21 cellular contexts compared by ENCODE assay signal in the genomic region with DNA sequence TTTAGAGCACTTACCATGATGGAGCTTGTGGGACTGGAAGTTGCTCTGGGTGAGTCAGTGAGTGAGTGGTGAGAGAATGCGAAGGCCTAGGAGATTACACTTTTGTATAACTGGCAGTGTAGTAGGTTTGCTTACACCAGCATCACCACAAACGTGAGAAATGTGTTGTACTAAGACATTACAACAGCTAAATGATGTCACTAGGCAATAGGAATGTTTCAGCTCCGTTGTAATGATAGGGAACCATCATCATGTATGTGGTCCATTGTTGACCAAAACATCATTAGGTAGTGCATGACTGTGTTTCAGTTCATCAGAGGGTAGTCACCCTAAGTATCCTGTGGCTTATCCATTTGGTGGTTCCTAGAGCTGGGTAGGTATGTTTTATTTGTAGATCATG. TPM values are rescaled to one million over a fixed set of nuclear protein-coding genes. Genes with fewer than 3 reads are reported as not detected.
DNase-seq lines count a peak whose midpoint lies in the region; ATAC-seq and TF ChIP-seq lines count a peak whose summit lies in the region.
"Had no signal": no experiment of that assay in that cellular context is flagged by ENCODE, and none has a peak within 500 bp of the region (broad histone marks: within the 10 kb centered on the region; RNA-seq: fewer than 3 reads in every experiment).

No MANE protein-coding gene starts in this region.

- H3K27me3 Mint-ChIP-seq in stimulated activated naive CD8-positive, alpha-beta T cell treated with anti-CD3 and anti-CD28 coated beads, Interleukin-15, amount 100 ng/mL, for 72 hours: no peaks in the 10 kb centered on the region
- H3K27me3 Mint-ChIP-seq: activated CD4-positive, alpha-beta T cell treated with anti-CD3 and anti-CD28 coated beads, Interleukin-2, amount 10 ng/mL, durations not matched to agents 24 days and 14 days; activated naive CD8-positive, alpha-beta T cell treated with anti-CD3 and anti-CD28 coated beads, Interleukin-2, amount 10 ng/mL, durations not matched to agents 7 days and 5 days had no signal

- no peak overlapping the region for H3K4me3 Mint-ChIP-seq in stimulated activated naive CD8-positive, alpha-beta T cell treated with anti-CD3 and anti-CD28 coated beads, Interleukin-15, amount 100 ng/mL, for 72 hours
- H3K4me3 Mint-ChIP-seq: activated CD4-positive, alpha-beta T cell treated with anti-CD3 and anti-CD28 coated beads, Interleukin-2, amount 10 ng/mL, durations not matched to agents 24 days and 14 days; activated naive CD8-positive, alpha-beta T cell treated with anti-CD3 and anti-CD28 coated beads, Interleukin-2, amount 10 ng/mL, durations not matched to agents 7 days and 5 days had no signal

- ATAC-seq in stimulated activated naive CD8-positive, alpha-beta T cell treated with anti-CD3 and anti-CD28 coated beads, Interleukin-15, amount 100 ng/mL, for 72 hours: peak; percentile 56
- ATAC-seq in stimulated activated naive CD8-positive, alpha-beta T cell treated with anti-CD3 and anti-CD28 coated beads, Interleukin-15, Interleukin-2, amounts not matched to agents 100 U/mL and 50 U/mL, for 24 hours: no peak
- ATAC-seq in GM18519 (IDR thresholded peaks at IDR 0.05; ENCODE audit: low FRiP score, unreplicated experiment): no peak
- ATAC-seq: left ventricle myocardium superior had no signal

- no peaks in the 10 kb centered on the region for H3K9me3 ChIP-seq in effector memory CD4-positive, alpha-beta T cell (ENCODE audit: control insufficient read depth, low read length)
- H3K9me3 ChIP-seq: sigmoid colon had no signal

- TF ChIP-seq CTCF in fibroblast of mammary gland (conservative IDR thresholded peaks at IDR 0.05; ENCODE audit: control insufficient read depth, insufficient read depth, low read depth, low read length): no peak

- peaks cover 37% of the 10 kb centered on the region for H3K4me1 Mint-ChIP-seq in stimulated activated naive CD8-positive, alpha-beta T cell treated with anti-CD3 and anti-CD28 coated beads, Interleukin-15, amount 100 ng/mL, for 72 hours

- H3K4me3 ChIP-seq in fibroblast of mammary gland (ENCODE audit: control insufficient read depth, low read depth, low read length): no peak overlapping the region
- H3K4me3 ChIP-seq in effector memory CD4-positive, alpha-beta T cell (ENCODE audit: insufficient read depth, low read depth, low read length, poor library complexity, severe bottlenecking): no peak overlapping the region
- H3K4me3 ChIP-seq: sigmoid colon, SJSA1 had no signal

- no peak overlapping the region for H3K27ac Mint-ChIP-seq in stimulated activated naive CD8-positive, alpha-beta T cell treated with anti-CD3 and anti-CD28 coated beads, Interleukin-15, amount 100 ng/mL, for 72 hours
- H3K27ac Mint-ChIP-seq: activated CD4-positive, alpha-beta T cell treated with anti-CD3 and anti-CD28 coated beads, Interleukin-2, amount 10 ng/mL, durations not matched to agents 24 days and 14 days; activated naive CD8-positive, alpha-beta T cell treated with anti-CD3 and anti-CD28 coated beads, Interleukin-2, amount 10 ng/mL, durations not matched to agents 7 days and 5 days had no signal

- no peaks in the 10 kb centered on the region for H3K9me3 Mint-ChIP-seq in stimulated activated naive CD8-positive, alpha-beta T cell treated with anti-CD3 and anti-CD28 coated beads, Interleukin-15, amount 100 ng/mL, for 72 hours
- H3K9me3 Mint-ChIP-seq: activated CD4-positive, alpha-beta T cell treated with anti-CD3 and anti-CD28 coated beads, Interleukin-2, amount 10 ng/mL, durations not matched to agents 24 days and 14 days; activated naive CD8-positive, alpha-beta T cell treated with anti-CD3 and anti-CD28 coated beads, Interleukin-2, amount 10 ng/mL, durations not matched to agents 7 days and 5 days had no signal

- in situ Hi-C loops in SK-MEL-5 (cut with HindIII; ENCODE audit: low pct_unique_long_range_greater_than_20kb, low sequenced_read_pairs): no loop called here

- H3K36me3 ChIP-seq in effector memory CD4-positive, alpha-beta T cell (ENCODE audit: control insufficient read depth, insufficient read depth, low read length): no peaks in the 10 kb centered on the region
- H3K36me3 ChIP-seq: sigmoid colon, SJSA1 had no signal

- DNase-seq in stimulated activated naive CD8-positive, alpha-beta T cell treated with anti-CD3 and anti-CD28 coated beads, Interleukin-15, amount 100 ng/mL, for 72 hours: no peak
- DNase-seq in stimulated activated naive CD8-positive, alpha-beta T cell treated with anti-CD3 and anti-CD28 coated beads, Interleukin-15, Interleukin-2, amounts not matched to agents 100 U/mL and 50 U/mL, for 24 hours: no peak
- DNase-seq in SK-MEL-5 (ENCODE audit: low read depth, low spot score) (peak; percentile 78), fibroblast of mammary gland (ENCODE audit: low read depth) (peak; percentile 90), activated gamma-delta T cell treated with Interleukin-2 at 50 U/mL for 16 hours (no peak), RPMI8226 (no peak)
- DNase-seq in effector memory CD4-positive, alpha-beta T cell: no peak
- DNase-seq: activated naive CD8-positive, alpha-beta T cell treated with anti-CD3 and anti-CD28 coated beads, Interleukin-2, amount 10 ng/mL, durations not matched to agents 7 days and 5 days; activated T-cell treated with anti-CD3 and anti-CD28 coated beads for 4 hours; central memory CD4-positive, alpha-beta T cell; COR-L47; effector CD8-positive, alpha-beta T cell; left ventricle myocardium superior; NCI-H2081 treated with DMSO at 0.1 percent for 48 hours; NCI-H524; sigmoid colon; stimulated activated CD4-positive, alpha-beta T cell treated with anti-CD3 and anti-CD28 coated beads, Interleukin-2, amount 100 ng/mL, for 48 hours; T-helper 9 cell had no signal

- H3K27me3 ChIP-seq in effector memory CD4-positive, alpha-beta T cell (replicated peaks; ENCODE audit: control insufficient read depth, insufficient read depth, low read length, poor library complexity, severe bottlenecking): no peaks in the 10 kb centered on the region
- H3K27me3 ChIP-seq: sigmoid colon, SJSA1 had no signal

- no peaks in the 10 kb centered on the region for H3K4me1 ChIP-seq in effector memory CD4-positive, alpha-beta T cell (ENCODE audit: control insufficient read depth, insufficient read depth, low read length, poor library complexity, severe bottlenecking)

- no peak overlapping the region for H3K27ac ChIP-seq in effector memory CD4-positive, alpha-beta T cell (ENCODE audit: insufficient read depth, low read length, poor library complexity, severe bottlenecking)
- H3K27ac ChIP-seq: sigmoid colon, SJSA1 had no signal

RNA-seq across cellular contexts. Expression of gene ZNF407, which starts 11.9 kb away (rescaled TPM):
- total RNA-seq in SK-MEL-5 (2014; rRNA removed; shearing (Covaris generic)): 9.1 and 10.5 TPM in 2 replicates
- polyA plus RNA-seq in SK-MEL-5 (2015; cell fraction: cytosol; rRNA removed): 4.7 and 5.4 TPM in 2 replicates
- 4.6 and 8.0 TPM in 2 replicates for polyA plus RNA-seq in SK-MEL-5 (2015; cell fraction: nucleus; rRNA removed)

Comparison
In these comparisons a context has a peak if more than half of its experiments do, and no peak if none do; other contexts are left out.
1. DNase-seq: peak in SK-MEL-5 (single experiment) and fibroblast of mammary gland (single experiment); none in stimulated activated naive CD8-positive, alpha-beta T cell treated with anti-CD3 and anti-CD28 coated beads, Interleukin-15, amount 100 ng/mL, for 72 hours (0 of 2), stimulated activated naive CD8-positive, alpha-beta T cell treated with anti-CD3 and anti-CD28 coated beads, Interleukin-15, Interleukin-2, amounts not matched to agents 100 U/mL and 50 U/mL, for 24 hours (single experiment), activated gamma-delta T cell treated with Interleukin-2 at 50 U/mL for 16 hours (single experiment), effector memory CD4-positive, alpha-beta T cell (0 of 3) and RPMI8226 (single experiment).